ENCODE assay signal across 18 cellular contexts in genomic region chr6:5645903-5646302, GRCh38.
"Had no signal": no experiment of that assay in that cellular context is flagged by ENCODE, and none has a peak within 500 bp of the region (broad histone marks: within the 10 kb centered on the region; RNA-seq: fewer than 3 reads in every experiment).

No MANE protein-coding gene starts in this region.

- H3K9me3 ChIP-seq: vagina had no signal

- H3K4me1 ChIP-seq: spleen, tibial artery, upper lobe of left lung, vagina had no signal

- H3K4me3 Mint-ChIP-seq: naive thymus-derived CD4-positive, alpha-beta T cell; stimulated activated memory B cell treated with anti-CD40 and anti-IgM and Interleukin-4, amounts not matched to agents 10 μg/mL and 1 μg/mL and 100 μg/mL, for 72 hours; stimulated activated naive CD8-positive, alpha-beta T cell treated with anti-CD3 and anti-CD28 coated beads, Interleukin-15, Interleukin-2, amounts not matched to agents 100 ng/mL and 50 ng/mL, for 24 hours had no signal

- H3K27ac ChIP-seq: coronary artery, spleen, tibial artery, upper lobe of left lung, vagina had no signal

- H3K4me3 ChIP-seq: coronary artery, spleen, tibial artery, upper lobe of left lung, vagina had no signal

- H3K27ac Mint-ChIP-seq: naive thymus-derived CD4-positive, alpha-beta T cell; stimulated activated memory B cell treated with anti-CD40 and anti-IgM and Interleukin-4, amounts not matched to agents 10 μg/mL and 1 μg/mL and 100 μg/mL, for 72 hours; stimulated activated naive CD8-positive, alpha-beta T cell treated with anti-CD3 and anti-CD28 coated beads, Interleukin-15, Interleukin-2, amounts not matched to agents 100 ng/mL and 50 ng/mL, for 24 hours had no signal

- ATAC-seq: esophagus mucosa; left cardiac atrium; naive thymus-derived CD4-positive, alpha-beta T cell; sciatic nerve; stimulated activated memory B cell treated with anti-CD40 and anti-IgM and Interleukin-4, amounts not matched to agents 10 μg/mL and 1 μg/mL and 100 μg/mL, for 72 hours had no signal

- H3K27me3 ChIP-seq: spleen, tibial artery, upper lobe of left lung, vagina had no signal

- DNase-seq: effector CD4-positive, alpha-beta T cell; kidney; left cardiac atrium; left ventricle myocardium superior; mesendoderm; naive thymus-derived CD4-positive, alpha-beta T cell; spleen; stimulated activated CD4-positive, alpha-beta T cell treated with anti-CD3 and anti-CD28 coated beads, Interleukin-15, amount 100 ng/mL, for 24 hours; stimulated activated CD4-positive, alpha-beta T cell treated with anti-CD3 and anti-CD28 coated beads, Interleukin-1b, Interleukin-23, amount 100 ng/mL, for 48 hours; stimulated activated CD4-positive, alpha-beta T cell treated with anti-CD3 and anti-CD28 coated beads, Interleukin-4, amount 100 ng/mL, for 24 hours; tibial artery; upper lobe of left lung had no signal

- H3K27me3 Mint-ChIP-seq: naive thymus-derived CD4-positive, alpha-beta T cell; stimulated activated memory B cell treated with anti-CD40 and anti-IgM and Interleukin-4, amounts not matched to agents 10 μg/mL and 1 μg/mL and 100 μg/mL, for 72 hours; stimulated activated naive CD8-positive, alpha-beta T cell treated with anti-CD3 and anti-CD28 coated beads, Interleukin-15, Interleukin-2, amounts not matched to agents 100 ng/mL and 50 ng/mL, for 24 hours had no signal

- H3K36me3 ChIP-seq: upper lobe of left lung, vagina had no signal
